ENCODE assay signal across 25 cellular contexts in the genomic region with DNA sequence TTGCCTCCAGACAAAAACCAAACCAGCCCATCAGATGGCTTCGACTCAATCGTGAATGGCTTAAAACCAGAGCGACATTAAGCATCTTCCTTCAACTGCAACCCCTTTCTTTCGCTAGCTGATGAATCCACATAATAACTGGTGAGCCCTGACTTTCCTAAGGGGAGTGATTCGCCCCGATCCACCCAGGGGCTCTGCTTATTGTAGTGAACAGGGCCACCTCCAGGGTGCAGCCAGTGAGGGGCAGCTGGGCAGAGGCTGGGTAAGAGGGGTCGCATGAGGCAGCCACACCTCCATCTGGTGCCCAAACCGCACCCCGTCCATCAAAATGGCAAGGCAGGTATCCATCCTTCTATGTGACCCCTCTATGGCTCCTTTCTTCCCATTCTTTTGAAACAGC. TPM values are rescaled to one million over a fixed set of nuclear protein-coding genes. Genes with fewer than 3 reads are reported as not detected.
DNase-seq lines count a peak whose midpoint lies in the region; ATAC-seq and TF ChIP-seq lines count a peak whose summit lies in the region.
"Had no signal": no experiment of that assay in that cellular context is flagged by ENCODE, and none has a peak within 500 bp of the region (broad histone marks: within the 10 kb centered on the region; RNA-seq: fewer than 3 reads in every experiment).

No MANE protein-coding gene starts in this region.

- H3F3A ChIP-seq in smooth muscle cell (ENCODE audit: low read depth) = peaks cover 33% of the 10 kb centered on the region

- no peaks in the 10 kb centered on the region for H3K36me3 ChIP-seq in smooth muscle cell (ENCODE audit: low read depth)

- no peak overlapping the region for H3K4me2 ChIP-seq in smooth muscle cell

- H3K4me1 Mint-ChIP-seq in Calu3 (ENCODE audit: low read depth, unreplicated experiment) (peaks cover 10% of the 10 kb centered on the region), WTC11 (peaks cover 46% of the 10 kb centered on the region), glutamatergic neuron (ENCODE audit: low read depth, unreplicated experiment) (peaks cover 18% of the 10 kb centered on the region)
- H3K4me1 Mint-ChIP-seq: activated naive CD4-positive, alpha-beta T cell treated with anti-CD3 and anti-CD28 coated beads, Interleukin-2, amount 50 U/mL, for 24 hours; immature natural killer cell had no signal

- peak; percentile 30 for ATAC-seq in WTC11
- ATAC-seq: activated T-cell treated with anti-CD3 and anti-CD28 coated beads, Interleukin-2, amount 50 U/mL, for 4 hours; upper lobe of right lung had no signal

- H3K27me3 Mint-ChIP-seq in Calu3 (ENCODE audit: unreplicated experiment) (no peaks in the 10 kb centered on the region), WTC11 (ENCODE audit: low read depth) (no peaks in the 10 kb centered on the region), glutamatergic neuron (ENCODE audit: unreplicated experiment) (peaks cover 6% of the 10 kb centered on the region)
- H3K27me3 Mint-ChIP-seq: activated naive CD4-positive, alpha-beta T cell treated with anti-CD3 and anti-CD28 coated beads, Interleukin-2, amount 50 U/mL, for 24 hours; natural killer cell treated with Interleukin-12 subunit alpha and Interleukin-12 subunit beta and Interleukin-15 and Interleukin-18, amount 100 ng/mL, for 72 hours had no signal

- H3K4me3 Mint-ChIP-seq in Calu3 (ENCODE audit: low read depth, unreplicated experiment) (no peak overlapping the region), WTC11 (no peak overlapping the region), glutamatergic neuron (ENCODE audit: unreplicated experiment) (no peak overlapping the region)
- H3K4me3 Mint-ChIP-seq: activated naive CD4-positive, alpha-beta T cell treated with anti-CD3 and anti-CD28 coated beads, Interleukin-2, amount 50 U/mL, for 24 hours; activated T-cell treated with anti-CD3 and anti-CD28 coated beads, Interleukin-2, amount 50 U/mL, for 4 hours; immature natural killer cell; natural killer cell treated with Interleukin-12 subunit alpha and Interleukin-12 subunit beta and Interleukin-15 and Interleukin-18, amount 100 ng/mL, for 72 hours; T-helper 1 cell treated with Interleukin-12 subunit alpha and Interleukin-12 subunit beta and Interleukin-4 antibody, amounts not matched to agents 30 μg/mL and 1 μg/mL, for 36 hours had no signal

- no peak overlapping the region for H3K9ac ChIP-seq in smooth muscle cell (ENCODE audit: low read depth)

- CTCF ChIA-PET in Calu3 (lab: Charles Lee) (no interaction called here), WTC11 (lab: Charles Lee) (interaction anchor here (0.8 kb wide), 1 partner anchor 96 kb away, joined by 5 read pairs; no protein-coding TSS in a partner anchor)

- POLR2A ChIA-PET in WTC11 (lab: Charles Lee) = no interaction called here

- H3K36me3 Mint-ChIP-seq in Calu3 (ENCODE audit: insufficient read depth, unreplicated experiment) = peaks cover 15% of the 10 kb centered on the region
- H3K36me3 Mint-ChIP-seq in WTC11 = peaks cover 9% of the 10 kb centered on the region
- peaks cover 28% of the 10 kb centered on the region for H3K36me3 Mint-ChIP-seq in glutamatergic neuron (ENCODE audit: unreplicated experiment)
- H3K36me3 Mint-ChIP-seq: natural killer cell treated with Interleukin-12 subunit alpha and Interleukin-12 subunit beta and Interleukin-15 and Interleukin-18, amount 100 ng/mL, for 72 hours had no signal

- H3K4me1 ChIP-seq in smooth muscle cell (ENCODE audit: low read depth) = peaks cover 21% of the 10 kb centered on the region

- TF ChIP-seq CTCF in Calu3 (IDR thresholded peaks at IDR 0.05; ENCODE audit: unreplicated experiment) (no peak), WTC11 (IDR thresholded peaks at IDR 0.05) (no peak), glutamatergic neuron (IDR thresholded peaks at IDR 0.05; ENCODE audit: partially characterized antibody, unreplicated experiment) (no peak), smooth muscle cell (IDR thresholded peaks at IDR 0.05; ENCODE audit: borderline replicate concordance, insufficient read depth, poor library complexity, severe bottlenecking) (no peak)

- no peak for TF ChIP-seq POLR2A in erythroblast (IDR thresholded peaks at IDR 0.05; ENCODE audit: low read length)

- no peaks in the 10 kb centered on the region for H3K79me2 ChIP-seq in smooth muscle cell (ENCODE audit: low read depth)

- H4K20me1 ChIP-seq in smooth muscle cell (ENCODE audit: low read depth) = no peaks in the 10 kb centered on the region

- intact Hi-C loops in Calu3 (cut with micrococcal nuclease; ENCODE audit: unreplicated experiment) = no loop called here

- no TSS peak for BruUV-seq in Calu3 (replicated peaks; lab: Mats Ljungman, UMichigan)

- H3K4me3 ChIP-seq in smooth muscle cell = no peak overlapping the region
- H3K4me3 ChIP-seq: upper lobe of right lung had no signal

- WGBS in smooth muscle cell (ENCODE audit: low lambda C conversion rate) = 94% methylated on average over 9 of the region's 9 CpGs

- H3K9me3 Mint-ChIP-seq in Calu3 (ENCODE audit: low read depth, unreplicated experiment) (no peaks in the 10 kb centered on the region), WTC11 (peaks cover 10% of the 10 kb centered on the region), glutamatergic neuron (ENCODE audit: unreplicated experiment) (peaks cover 9% of the 10 kb centered on the region)
- H3K9me3 Mint-ChIP-seq: activated naive CD4-positive, alpha-beta T cell treated with anti-CD3 and anti-CD28 coated beads, Interleukin-2, amount 50 U/mL, for 24 hours; immature natural killer cell; natural killer cell treated with Interleukin-12 subunit alpha and Interleukin-12 subunit beta and Interleukin-15 and Interleukin-18, amount 100 ng/mL, for 72 hours; T-helper 1 cell treated with Interleukin-12 subunit alpha and Interleukin-12 subunit beta and Interleukin-4 antibody, amounts not matched to agents 30 μg/mL and 1 μg/mL, for 36 hours had no signal

- H3K27ac Mint-ChIP-seq in Calu3 (ENCODE audit: unreplicated experiment) = peak overlapping the region; percentile 72
- H3K27ac Mint-ChIP-seq in WTC11 = peak overlapping the region; percentile 84
- H3K27ac Mint-ChIP-seq in glutamatergic neuron (ENCODE audit: unreplicated experiment) = peak overlapping the region; percentile 94
- H3K27ac Mint-ChIP-seq: activated naive CD4-positive, alpha-beta T cell treated with anti-CD3 and anti-CD28 coated beads, Interleukin-2, amount 50 U/mL, for 24 hours; immature natural killer cell; natural killer cell treated with Interleukin-12 subunit alpha and Interleukin-12 subunit beta and Interleukin-15 and Interleukin-18, amount 100 ng/mL, for 72 hours; T-helper 1 cell treated with Interleukin-12 subunit alpha and Interleukin-12 subunit beta and Interleukin-4 antibody, amounts not matched to agents 30 μg/mL and 1 μg/mL, for 36 hours had no signal

- no peaks in the 10 kb centered on the region for H3K27me3 ChIP-seq in smooth muscle cell (ENCODE audit: low read depth)
- H3K27me3 ChIP-seq: brain microvascular endothelial cell, upper lobe of right lung had no signal

- peak overlapping the region; percentile 17 for H3K27ac ChIP-seq in smooth muscle cell (ENCODE audit: low read depth)
- H3K27ac ChIP-seq: upper lobe of right lung, VCaP had no signal

- DNase-seq in Calu3 = no peak
- DNase-seq in WTC11 (ENCODE audit: low spot score) = no peak
- DNase-seq in glutamatergic neuron = no peak
- DNase-seq in smooth muscle cell (lab: John Stamatoyannopoulos, UW; ENCODE audit: unreplicated experiment) = no peak
- no peak for DNase-seq in NCI-H510A (lab: John Stamatoyannopoulos, UW)
- DNase-seq in superior temporal gyrus (ENCODE audit: extremely low spot score) = no peak
- no peak for DNase-seq in NCI-H2107 (lab: John Stamatoyannopoulos, UW)
- no peak for DNase-seq in erythroblast (lab: John Stamatoyannopoulos, UW)
- DNase-seq: activated CD4-positive, alpha-beta T cell treated with anti-CD3 and anti-CD28 coated beads, Interleukin-2, amount 50 U/mL, for 48 hours; activated T-cell treated with anti-CD3 and anti-CD28 coated beads, Interleukin-2, amount 50 U/mL, for 4 hours; brain microvascular endothelial cell; immature natural killer cell; KBM-7; mammary epithelial cell; NCI-H2029; NCI-H524; SIG-M5; stimulated activated CD4-positive, alpha-beta T cell treated with anti-CD3 and anti-CD28 coated beads, Interleukin-12 subunit alpha, Interleukin-12 subunit beta, amount 100 ng/mL, for 4 hours; upper lobe of right lung had no signal

- no peak overlapping the region for H2AFZ ChIP-seq in smooth muscle cell (ENCODE audit: low read depth)

- peaks cover 2% of the 10 kb centered on the region for H3K9me3 ChIP-seq in smooth muscle cell (replicated peaks; ENCODE audit: low read depth)
- H3K9me3 ChIP-seq: upper lobe of right lung had no signal

TF ChIP-seq in WTC11, 78 proteins besides CTCF, POLR2A, EP300 and RAD21:
- TF ChIP-seq NR3C1 (CRISPR knock-in tag; conservative IDR thresholded peaks at IDR 0.05; ENCODE audit: low read depth) = no peak
- no peak for TF ChIP-seq ZNF423 (CRISPR knock-in tag; IDR thresholded peaks at IDR 0.05)
- no peak for TF ChIP-seq TEAD1 (CRISPR knock-in tag; IDR thresholded peaks at IDR 0.05)
- TF ChIP-seq TCF7 (CRISPR knock-in tag; IDR thresholded peaks at IDR 0.05; ENCODE audit: low read depth) = no peak
- no peak for TF ChIP-seq IRF2 (CRISPR knock-in tag; IDR thresholded peaks at IDR 0.05; ENCODE audit: borderline replicate concordance, low read depth)
- TF ChIP-seq ZNF396 (CRISPR knock-in tag; IDR thresholded peaks at IDR 0.05; ENCODE audit: borderline replicate concordance) = no peak

RNA-seq across cellular contexts. Expression of gene SLC35D2, which starts 38.0 kb away (rescaled TPM):
- total RNA-seq in Calu3 (2022) (20.1 and 21.6 TPM in 2 replicates), WTC11 (2021) (14.6 to 18.2 TPM (median 17.3 TPM) in 3 replicates), glutamatergic neuron (ENCODE audit: unreplicated experiment) (44.7 TPM), smooth muscle cell (15.7 and 25.5 TPM in 2 replicates)
- polyA plus RNA-seq in smooth muscle cell = 16.5 and 25.5 TPM in 2 replicates

RNA-seq across cellular contexts. Expression of gene HSD17B3, which starts 43.6 kb away (rescaled TPM):
- total RNA-seq in Calu3 (2022) = 1.2 and 1.5 TPM in 2 replicates
- total RNA-seq in WTC11 (2021) = not detected in 3 replicates
- total RNA-seq in glutamatergic neuron (ENCODE audit: unreplicated experiment) = 2.2 TPM
- 0.31 TPM in 1 of 2 replicates, not detected in the other for total RNA-seq in smooth muscle cell
- polyA plus RNA-seq in smooth muscle cell = 0.40 and 0.83 TPM in 2 replicates
- total RNA-seq: activated T-cell treated with anti-CD3 and anti-CD28 coated beads, Interleukin-2, amount 50 U/mL, for 4 hours; dermis microvascular lymphatic vessel endothelial cell; mammary epithelial cell; natural killer cell treated with Interleukin-12 subunit alpha and Interleukin-12 subunit beta and Interleukin-15 and Interleukin-18, amount 100 ng/mL, for 72 hours; pulmonary artery endothelial cell had no signal
- polyA plus RNA-seq: immature natural killer cell had no signal
